In genomic region chr4:146916479-146917076, GRCh38 we compare ENCODE assay signal across 8 cellular contexts. TPM values are rescaled to one million over a fixed set of nuclear protein-coding genes. Genes with fewer than 3 reads are reported as not detected.
DNase-seq lines count a peak whose midpoint lies in the region; ATAC-seq, FAIRE-seq and TF ChIP-seq lines count a peak whose summit lies in the region.

No MANE protein-coding gene starts in this region.

- no peaks in the 10 kb centered on the region for H3K27me3 ChIP-seq in testis

- no peak overlapping the region for H3K27ac ChIP-seq in testis

- no peak overlapping the region for H3K4me3 ChIP-seq in testis

- CTCF ChIA-PET in activated CD4-positive, alpha-beta memory T cell treated with anti-CD3 and anti-CD28 coated beads, Interleukin-2, amount 10 ng/mL, durations not matched to agents 7 days and 5 days (lab: Charles Lee): no interaction called here

- H3K4me1 ChIP-seq in testis: no peaks in the 10 kb centered on the region

- no peaks in the 10 kb centered on the region for H3K9me3 ChIP-seq in testis

- H3K36me3 ChIP-seq in testis (ENCODE audit: low read depth, missing control alignments): no peaks in the 10 kb centered on the region

- TF ChIP-seq POLR2A in testis (IDR thresholded peaks at IDR 0.05): no peak

- no peaks in the 10 kb centered on the region for H3K4me1 Mint-ChIP-seq in activated CD4-positive, alpha-beta memory T cell treated with anti-CD3 and anti-CD28 coated beads, Interleukin-2, amount 10 ng/mL, durations not matched to agents 7 days and 5 days
- no peaks in the 10 kb centered on the region for H3K4me1 Mint-ChIP-seq in stimulated activated naive CD8-positive, alpha-beta T cell treated with anti-CD3 and anti-CD28 coated beads, Interleukin-15, amount 100 ng/mL, for 72 hours

- POLR2A ChIA-PET in activated CD4-positive, alpha-beta memory T cell treated with anti-CD3 and anti-CD28 coated beads, Interleukin-2, amount 10 ng/mL, durations not matched to agents 7 days and 5 days (lab: Charles Lee): no interaction called here

- H3K9me3 Mint-ChIP-seq in activated CD4-positive, alpha-beta memory T cell treated with anti-CD3 and anti-CD28 coated beads, Interleukin-2, amount 10 ng/mL, durations not matched to agents 7 days and 5 days: no peaks in the 10 kb centered on the region
- H3K9me3 Mint-ChIP-seq in stimulated activated naive CD8-positive, alpha-beta T cell treated with anti-CD3 and anti-CD28 coated beads, Interleukin-15, amount 100 ng/mL, for 72 hours: no peaks in the 10 kb centered on the region

- peak; percentile 72 for TF ChIP-seq RAD21 in Ishikawa (IDR thresholded peaks at IDR 0.05; ENCODE audit: low read depth)

- DNase-seq in ACHN: peak; percentile 54
- DNase-seq in GM04503 (ENCODE audit: low read depth): peak; percentile 11
- DNase-seq in germinal center (ENCODE audit: low spot score): peak; percentile 11
- peak; percentile 28 for DNase-seq in testis
- no peak for DNase-seq in activated CD4-positive, alpha-beta memory T cell treated with anti-CD3 and anti-CD28 coated beads, Interleukin-2, amount 10 ng/mL, durations not matched to agents 7 days and 5 days
- DNase-seq in stimulated activated naive CD8-positive, alpha-beta T cell treated with anti-CD3 and anti-CD28 coated beads, Interleukin-15, amount 100 ng/mL, for 72 hours: no peak

- no peak for TF ChIP-seq EP300 in Ishikawa (IDR thresholded peaks at IDR 0.05; ENCODE audit: borderline replicate concordance)

- peak; percentile 79 for FAIRE-seq in TTC549 (lab: Jason Lieb, UNC)

- no peaks in the 10 kb centered on the region for H3K36me3 Mint-ChIP-seq in activated CD4-positive, alpha-beta memory T cell treated with anti-CD3 and anti-CD28 coated beads, Interleukin-2, amount 10 ng/mL, durations not matched to agents 7 days and 5 days (ENCODE audit: low read depth)

- intact Hi-C loops in testis (cut with DNase I; ENCODE audit: low total_unique reads): no loop called here

- peak in 2 of 3 experiments; percentile 54 to 62 for TF ChIP-seq CTCF in testis (IDR thresholded peaks at IDR 0.05)

- no peak for ATAC-seq in stimulated activated naive CD8-positive, alpha-beta T cell treated with anti-CD3 and anti-CD28 coated beads, Interleukin-15, amount 100 ng/mL, for 72 hours

- no peak overlapping the region for H3K27ac Mint-ChIP-seq in activated CD4-positive, alpha-beta memory T cell treated with anti-CD3 and anti-CD28 coated beads, Interleukin-2, amount 10 ng/mL, durations not matched to agents 7 days and 5 days
- H3K27ac Mint-ChIP-seq in stimulated activated naive CD8-positive, alpha-beta T cell treated with anti-CD3 and anti-CD28 coated beads, Interleukin-15, amount 100 ng/mL, for 72 hours: no peak overlapping the region

- in situ Hi-C loops in ACHN (cut with HindIII; ENCODE audit: low pct_ligation_motif_present, low pct_unique_long_range_greater_than_20kb, low sequenced_read_pairs): loop anchor here (25.0 kb wide), 1 partner anchor 579 kb away; no protein-coding TSS in a partner anchor

- peaks cover 6% of the 10 kb centered on the region for H3K27me3 Mint-ChIP-seq in activated CD4-positive, alpha-beta memory T cell treated with anti-CD3 and anti-CD28 coated beads, Interleukin-2, amount 10 ng/mL, durations not matched to agents 7 days and 5 days
- peaks cover 13% of the 10 kb centered on the region for H3K27me3 Mint-ChIP-seq in stimulated activated naive CD8-positive, alpha-beta T cell treated with anti-CD3 and anti-CD28 coated beads, Interleukin-15, amount 100 ng/mL, for 72 hours

- H3K4me3 Mint-ChIP-seq in activated CD4-positive, alpha-beta memory T cell treated with anti-CD3 and anti-CD28 coated beads, Interleukin-2, amount 10 ng/mL, durations not matched to agents 7 days and 5 days: no peak overlapping the region
- H3K4me3 Mint-ChIP-seq in stimulated activated naive CD8-positive, alpha-beta T cell treated with anti-CD3 and anti-CD28 coated beads, Interleukin-15, amount 100 ng/mL, for 72 hours: no peak overlapping the region

TF ChIP-seq in Ishikawa, 13 proteins besides CTCF, POLR2A, EP300 and RAD21:
- TF ChIP-seq FOXM1 (IDR thresholded peaks at IDR 0.05; ENCODE audit: borderline replicate concordance, low read depth): no peak
- no peak for TF ChIP-seq ZBTB7A (IDR thresholded peaks at IDR 0.05; ENCODE audit: low read depth)
- no peak for TF ChIP-seq TCF12 (IDR thresholded peaks at IDR 0.05; ENCODE audit: low read depth)
- no peak for TF ChIP-seq CREB1 (IDR thresholded peaks at IDR 0.05; ENCODE audit: low read depth)
- TF ChIP-seq, protein P1, sequence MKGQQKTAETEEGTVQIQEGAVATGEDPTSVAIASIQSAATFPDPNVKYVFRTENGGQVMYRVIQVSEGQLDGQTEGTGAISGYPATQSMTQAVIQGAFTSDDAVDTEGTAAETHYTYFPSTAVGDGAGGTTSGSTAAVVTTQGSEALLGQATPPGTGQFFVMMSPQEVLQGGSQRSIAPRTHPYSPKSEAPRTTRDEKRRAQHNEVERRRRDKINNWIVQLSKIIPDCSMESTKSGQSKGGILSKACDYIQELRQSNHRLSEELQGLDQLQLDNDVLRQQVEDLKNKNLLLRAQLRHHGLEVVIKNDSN (IDR thresholded peaks at IDR 0.05): no peak
- TF ChIP-seq NFIC (IDR thresholded peaks at IDR 0.05): no peak
- no peak for TF ChIP-seq REST (IDR thresholded peaks at IDR 0.05; ENCODE audit: low read depth)
- TF ChIP-seq EGR1 (IDR thresholded peaks at IDR 0.05): no peak
- TF ChIP-seq, protein P2, sequence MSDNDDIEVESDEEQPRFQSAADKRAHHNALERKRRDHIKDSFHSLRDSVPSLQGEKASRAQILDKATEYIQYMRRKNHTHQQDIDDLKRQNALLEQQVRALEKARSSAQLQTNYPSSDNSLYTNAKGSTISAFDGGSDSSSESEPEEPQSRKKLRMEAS (IDR thresholded peaks at IDR 0.05): no peak
- no peak for TF ChIP-seq YY1 (IDR thresholded peaks at IDR 0.05; ENCODE audit: low read depth)
- no peak for TF ChIP-seq TAF1 (IDR thresholded peaks at IDR 0.05; ENCODE audit: low read depth)
- no peak for TF ChIP-seq TEAD4 (IDR thresholded peaks at IDR 0.05)
- TF ChIP-seq CEBPB (IDR thresholded peaks at IDR 0.05): no peak

RNA-seq across cellular contexts. Expression of gene TTC29, which starts 29.1 kb away (rescaled TPM):
- 10 to 100 TPM; 27.4 to 68.0 TPM for total RNA-seq in testis
- polyA plus RNA-seq in testis (ENCODE audit: insufficient read depth, low read depth, low replicate concordance): 165 TPM
- total RNA-seq in activated CD4-positive, alpha-beta memory T cell treated with anti-CD3 and anti-CD28 coated beads, Interleukin-2, amount 10 ng/mL, durations not matched to agents 7 days and 5 days: not detected

Comparison
In these comparisons a context has a peak if more than half of its experiments do, and no peak if none do; other contexts are left out.
1. DNase-seq: peak in ACHN (single experiment), GM04503 (single experiment), germinal center (single experiment) and testis (single experiment); none in activated CD4-positive, alpha-beta memory T cell treated with anti-CD3 and anti-CD28 coated beads, Interleukin-2, amount 10 ng/mL, durations not matched to agents 7 days and 5 days (single experiment) and stimulated activated naive CD8-positive, alpha-beta T cell treated with anti-CD3 and anti-CD28 coated beads, Interleukin-15, amount 100 ng/mL, for 72 hours (0 of 2).
2. RNA of gene TTC29, which starts 29.1 kb away (total RNA-seq): 27.4 to 68.0 TPM in testis; not detected in activated CD4-positive, alpha-beta memory T cell treated with anti-CD3 and anti-CD28 coated beads, Interleukin-2, amount 10 ng/mL, durations not matched to agents 7 days and 5 days; every median in the first group is over 10 times any median in the second.